1 cellular context compared by ENCODE assay signal in the genomic region with DNA sequence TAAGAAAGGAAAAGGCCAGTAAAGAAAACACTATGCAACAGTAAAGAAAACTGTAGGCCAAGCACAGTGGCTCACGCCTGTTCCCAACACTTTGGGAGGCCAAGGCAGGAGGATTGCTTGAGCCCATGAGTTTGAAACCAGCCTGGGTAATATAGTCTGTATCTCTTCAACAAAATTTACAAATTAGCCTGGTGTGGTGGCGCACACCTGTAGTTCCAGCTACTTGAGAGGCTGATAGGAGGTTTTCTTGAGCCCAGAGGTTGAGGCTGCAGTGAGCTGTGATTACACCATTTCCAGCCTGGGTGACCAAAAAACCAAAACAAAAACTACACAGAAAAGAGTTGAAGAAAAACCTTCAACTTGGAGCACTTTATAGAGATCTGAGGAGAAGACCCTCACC.
TF ChIP-seq lines count a peak whose summit lies in the region.

No MANE protein-coding gene starts in this region.

TF ChIP-seq in IMR-90, 13 proteins besides CTCF, POLR2A, EP300 and RAD21:
- TF ChIP-seq RFX5 (IDR thresholded peaks at IDR 0.05; ENCODE audit: low read depth, low read length) (no peak), FOS (IDR thresholded peaks at IDR 0.05; ENCODE audit: low read depth, low read length) (no peak), SMC3 (IDR thresholded peaks at IDR 0.05; ENCODE audit: low read depth, low read length) (no peak), NFE2L2 (IDR thresholded peaks at IDR 0.05; ENCODE audit: low read depth, low read length) (no peak), CHD1 (IDR thresholded peaks at IDR 0.05; ENCODE audit: low read depth, low read length) (no peak), MAFK (IDR thresholded peaks at IDR 0.05; ENCODE audit: low read depth, low read length) (no peak)
